34 cellular contexts compared by ENCODE assay signal in genomic region chr19:54107876-54108490, GRCh38. TPM values are rescaled to one million over a fixed set of nuclear protein-coding genes. Genes with fewer than 3 reads are reported as not detected.
DNase-seq lines count a peak whose midpoint lies in the region; ATAC-seq, FAIRE-seq and TF ChIP-seq lines count a peak whose summit lies in the region.
"Had no signal": no experiment of that assay in that cellular context is flagged by ENCODE, and none has a peak within 500 bp of the region (broad histone marks: within the 10 kb centered on the region; RNA-seq: fewer than 3 reads in every experiment).

No MANE protein-coding gene starts in this region.

- no peaks in the 10 kb centered on the region for H3K9me3 ChIP-seq in HepG2 (ENCODE audit: low read length)
- no peaks in the 10 kb centered on the region for H3K9me3 ChIP-seq in right lobe of liver
- H3K9me3 ChIP-seq in kidney (ENCODE audit: control insufficient read depth in 1 of 2, low read length in 2 of 2): no peaks in the 10 kb centered on the region
- H3K9me3 ChIP-seq: mucosa of descending colon, suprapubic skin, upper lobe of right lung had no signal

- no peaks in the 10 kb centered on the region; a peak in 1 of 5 replicates for H3K27me3 ChIP-seq in HepG2 (ENCODE audit: control insufficient read depth in 1 of 2, insufficient read depth in 2 of 2, low read length in 2 of 2)
- no peaks in the 10 kb centered on the region for H3K27me3 ChIP-seq in right lobe of liver
- H3K27me3 ChIP-seq: hepatocyte, suprapubic skin, upper lobe of right lung had no signal

- DNase-seq in HepG2 (ENCODE audit: low spot score): no peak
- DNase-seq in right lobe of liver: no peak
- peak; percentile 61 for DNase-seq in kidney
- DNase-seq in RKO (ENCODE audit: low spot score): no peak
- no peak for DNase-seq in amniotic stem cell (lab: John Stamatoyannopoulos, UW)
- no peak for DNase-seq in COLO668 (lab: John Stamatoyannopoulos, UW; ENCODE audit: unreplicated experiment)
- DNase-seq: activated CD4-positive, alpha-beta memory T cell treated with anti-CD3 and anti-CD28 coated beads, Interleukin-2, amount 10 ng/mL, durations not matched to agents 7 days and 5 days; activated CD4-positive, CD25-positive, alpha-beta regulatory T cell treated with anti-CD3 and anti-CD28 coated beads, Interleukin-2, amount 50 U/mL, for 72 hours; activated CD8-positive, alpha-beta memory T cell treated with anti-CD3 and anti-CD28 coated beads, Interleukin-2, amount 50 U/mL, for 4 hours; anterior cingulate cortex; CD4-positive, CD25-positive, alpha-beta regulatory T cell; DMS 273 treated with DMSO at 0.1 percent for 48 hours; effector CD4-positive, alpha-beta T cell; left colon; mammary epithelial cell; mucosa of descending colon; natural killer cell; NCI-H1048; NCI-H748 treated with DMSO at 0.1 percent for 48 hours; SHP77 treated with DMSO at 0.1 percent for 48 hours; stimulated activated naive CD4-positive, alpha-beta T cell; upper lobe of right lung had no signal

- POLR2A ChIA-PET in HepG2 (lab: Yijun Ruan, JAX): no interaction called here

- peaks cover 6% of the 10 kb centered on the region for H3K79me2 ChIP-seq in HepG2 (ENCODE audit: insufficient read depth, low read length)

- TF ChIP-seq EP300 in HepG2 (IDR thresholded peaks at IDR 0.05; ENCODE audit: low read depth in 2 of 2, low read length in 2 of 2) (no peak), HepG2 (CRISPR knock-in tag; IDR thresholded peaks at IDR 0.05; ENCODE audit: borderline replicate concordance) (no peak)

- H3K4me3 ChIP-seq in HepG2 (replicated peaks in 1 of 3; ENCODE audit: insufficient read depth in 1 of 3, low read depth in 2 of 3, low read length in 3 of 3): no peak overlapping the region
- H3K4me3 ChIP-seq in right lobe of liver: no peak overlapping the region
- H3K4me3 ChIP-seq in kidney (ENCODE audit: low read length in 2 of 2): no peak overlapping the region
- H3K4me3 ChIP-seq: hepatocyte, mucosa of descending colon, skin epidermis, suprapubic skin, upper lobe of right lung had no signal

- H3K27ac ChIP-seq in HepG2 (ENCODE audit: extremely low read length, insufficient read depth, low read length): no peak overlapping the region
- no peak overlapping the region for H3K27ac ChIP-seq in right lobe of liver
- H3K27ac ChIP-seq in kidney (ENCODE audit: low read depth in 2 of 2, low read length in 2 of 2): no peak overlapping the region
- H3K27ac ChIP-seq: epithelial cell of prostate, hepatocyte, skin epidermis, suprapubic skin, upper lobe of right lung had no signal

- intact Hi-C loops in HepG2 (cut with micrococcal nuclease; ENCODE audit: unreplicated experiment): no loop called here
- intact Hi-C loops in right lobe of liver (cut with DNase I): no loop called here
- intact Hi-C loops in kidney (cut with DNase I): no loop called here

- no peak for FAIRE-seq in HepG2 (lab: Jason Lieb, UNC)
- no peak for FAIRE-seq in kidney (lab: Jason Lieb, UNC)
- FAIRE-seq: bronchial epithelial cell, GM18507, H1 had no signal

- H3K36me3 ChIP-seq in HepG2 (replicated peaks in 1 of 2; ENCODE audit: control insufficient read depth in 1 of 2, insufficient read depth in 2 of 2, low read length in 2 of 2) (peaks cover 13 to 44% of the 10 kb centered on the region in 2 experiments; a peak in 4 of 5 replicates), right lobe of liver (peaks cover 0 to 44% (median 14%) of the 10 kb centered on the region in 4 donors), kidney (ENCODE audit: control insufficient read depth in 1 of 2, insufficient read depth in 2 of 2, low read length in 2 of 2) (peaks cover 12% of the 10 kb centered on the region in 2 donors)

- 96% methylated on average over 20 of the region's 21 CpGs for WGBS in HepG2 (ENCODE audit: low lambda C conversion rate)
- WGBS in right lobe of liver (ENCODE audit: insufficient coverage, low coverage, low lambda C conversion rate, missing lambda C conversion rate): 84% methylated on average over 11 of the region's 21 CpGs

- TF ChIP-seq CTCF in HepG2 (CRISPR knock-in tag; IDR thresholded peaks at IDR 0.05): no peak
- no peak for TF ChIP-seq CTCF in right lobe of liver (IDR thresholded peaks at IDR 0.05)
- TF ChIP-seq CTCF in kidney (IDR thresholded peaks at IDR 0.05; ENCODE audit: borderline replicate concordance, extremely low read depth, insufficient read depth): no peak

- CTCF ChIA-PET in HepG2 (lab: Yijun Ruan, JAX; ENCODE audit: low intra/inter-chr PET ratio, low total read pairs): no interaction called here

- no TSS peak for BruUV-seq in HepG2 (replicated peaks; lab: Mats Ljungman, UMichigan)

- H3K9ac ChIP-seq in HepG2 (ENCODE audit: insufficient read depth, low read depth, low read length): no peak overlapping the region
- no peak overlapping the region for H3K9ac ChIP-seq in kidney (ENCODE audit: low read length in 2 of 2)

- no peaks in the 10 kb centered on the region for H4K20me1 ChIP-seq in HepG2 (ENCODE audit: insufficient read depth, low read length)

- no peak for TF ChIP-seq RAD21 in HepG2 (CRISPR knock-in tag; IDR thresholded peaks at IDR 0.05)

- in situ Hi-C loops in HepG2 (cut with HindIII; ENCODE audit: extremely low pct_ligation_motif_present, low pct_unique_long_range_greater_than_20kb): no loop called here

- TF ChIP-seq POLR2A in HepG2 (IDR thresholded peaks at IDR 0.05; ENCODE audit: insufficient read depth in 1 of 2, low read depth in 2 of 2, low read length in 2 of 2): no peak
- TF ChIP-seq POLR2A in right lobe of liver (IDR thresholded peaks at IDR 0.05): no peak

- no peak overlapping the region for H3K4me2 ChIP-seq in HepG2 (ENCODE audit: low read depth, low read length)
- H3K4me2 ChIP-seq: hepatocyte had no signal

- H2AFZ ChIP-seq in HepG2 (ENCODE audit: low read length): no peak overlapping the region
- H2AFZ ChIP-seq: hepatocyte had no signal

- peaks cover 13% of the 10 kb centered on the region for H3K4me1 ChIP-seq in HepG2 (ENCODE audit: insufficient read depth, low read length)
- H3K4me1 ChIP-seq in right lobe of liver: peaks cover 0 to 6% (median 0%) of the 10 kb centered on the region in 4 donors
- H3K4me1 ChIP-seq in kidney (ENCODE audit: control insufficient read depth in 1 of 2, insufficient read depth in 1 of 2, low read depth in 1 of 2, low read length in 2 of 2): peaks cover 0 to 3% of the 10 kb centered on the region in 2 donors

- no peak for ATAC-seq in HepG2
- no peak for ATAC-seq in right lobe of liver
- ATAC-seq: activated naive CD4-positive, alpha-beta T cell treated with anti-CD3 and anti-CD28 coated beads, Interleukin-2, amount 50 U/mL, for 72 hours; left colon; mucosa of descending colon; natural killer cell; upper lobe of right lung had no signal

RNA-seq across cellular contexts. Expression of gene NDUFA3, which starts 5.3 kb away (rescaled TPM):
- 70.9 and 75.4 TPM in 2 replicates for total RNA-seq in HepG2 (2016; rRNA removed; fragmentation: Illumina TruSeq; extraction: Trizol)
- total RNA-seq in HepG2 (2016; cell fraction: cytosol; rRNA removed; fragmentation: Illumina TruSeq; extraction: Trizol; ENCODE audit: low read depth): 28.0 and 34.7 TPM in 2 replicates
- 76.1 and 76.5 TPM in 2 replicates for total RNA-seq in HepG2 (2016; cell fraction: insoluble cytoplasmic fraction; rRNA removed; fragmentation: Illumina TruSeq; extraction: Trizol)
- 32.4 and 38.6 TPM in 2 replicates for total RNA-seq in HepG2 (2016; cell fraction: membrane; rRNA removed; fragmentation: Illumina TruSeq; extraction: Trizol)
- 32.8 and 36.1 TPM in 2 replicates for total RNA-seq in HepG2 (2016; cell fraction: nucleus; rRNA removed; fragmentation: Illumina TruSeq; extraction: Trizol)
- polyA plus RNA-seq in HepG2 (2011; rRNA removed): 31.6 and 33.7 TPM in 2 replicates
- 16.0 and 27.3 TPM in 2 replicates for polyA plus RNA-seq in HepG2 (2011; cell fraction: cytosol; rRNA removed)
- polyA plus RNA-seq in HepG2 (2011; cell fraction: nucleus; rRNA removed): 21.7 and 22.3 TPM in 2 replicates
- 56.1 and 94.7 TPM in 2 replicates for polyA plus RNA-seq in HepG2 (2012)
- polyA plus RNA-seq in HepG2 (2016; cell fraction: cytosol; fragmentation: Illumina TruSeq; extraction: Trizol; ENCODE audit: low read depth): 47.0 and 57.3 TPM in 2 replicates
- polyA plus RNA-seq in HepG2 (2016; cell fraction: insoluble cytoplasmic fraction; fragmentation: Illumina TruSeq; extraction: Trizol; ENCODE audit: low read depth): 111 and 122 TPM in 2 replicates
- polyA plus RNA-seq in HepG2 (2016; cell fraction: membrane; fragmentation: Illumina TruSeq; extraction: Trizol; ENCODE audit: low read depth): 67.6 and 69.0 TPM in 2 replicates
- polyA plus RNA-seq in HepG2 (2016; cell fraction: nucleus; fragmentation: Illumina TruSeq; extraction: Trizol; ENCODE audit: insufficient read depth, low read depth): 103 and 106 TPM in 2 replicates
- 110 and 140 TPM in 2 replicates for polyA minus RNA-seq in HepG2 (2011; rRNA and poly(A)+ RNA removed; ENCODE audit: low replicate concordance)
- 56.2 and 82.0 TPM in 2 replicates for polyA minus RNA-seq in HepG2 (2011; cell fraction: cytosol; rRNA and poly(A)+ RNA removed)
- polyA minus RNA-seq in HepG2 (2011; cell fraction: nucleus; rRNA and poly(A)+ RNA removed): 11.6 and 16.7 TPM in 2 replicates
- total RNA-seq in right lobe of liver: 10 to 100 TPM; 29.2 to 77.3 (median 70.1) TPM
- 132 TPM for total RNA-seq in kidney
- polyA plus RNA-seq in kidney (ENCODE audit: insufficient read depth, low read depth, low replicate concordance): 1,006 TPM

RNA-seq across cellular contexts. Expression of gene OSCAR, which starts 7.4 kb away (rescaled TPM):
- not detected in 2 replicates for total RNA-seq in HepG2 (2016; rRNA removed; fragmentation: Illumina TruSeq; extraction: Trizol)
- total RNA-seq in HepG2 (2016; cell fraction: cytosol; rRNA removed; fragmentation: Illumina TruSeq; extraction: Trizol; ENCODE audit: low read depth): not detected in 2 replicates
- total RNA-seq in HepG2 (2016; cell fraction: insoluble cytoplasmic fraction; rRNA removed; fragmentation: Illumina TruSeq; extraction: Trizol): 0.09 and 0.15 TPM in 2 replicates
- total RNA-seq in HepG2 (2016; cell fraction: membrane; rRNA removed; fragmentation: Illumina TruSeq; extraction: Trizol): 0.15 TPM in 1 of 2 replicates, not detected in the other
- total RNA-seq in HepG2 (2016; cell fraction: nucleus; rRNA removed; fragmentation: Illumina TruSeq; extraction: Trizol): 0.47 TPM in 1 of 2 replicates, not detected in the other
- 1.9 and 2.8 TPM in 2 replicates for polyA plus RNA-seq in HepG2 (2011; rRNA removed)
- polyA plus RNA-seq in HepG2 (2011; cell fraction: cytosol; rRNA removed): 2.0 and 2.6 TPM in 2 replicates
- polyA plus RNA-seq in HepG2 (2011; cell fraction: nucleus; rRNA removed): 8.3 and 8.6 TPM in 2 replicates
- 2.1 and 4.7 TPM in 2 replicates for polyA plus RNA-seq in HepG2 (2012)
- polyA plus RNA-seq in HepG2 (2016; cell fraction: cytosol; fragmentation: Illumina TruSeq; extraction: Trizol; ENCODE audit: low read depth): 0.10 TPM in 1 of 2 replicates, not detected in the other
- not detected in 2 replicates for polyA plus RNA-seq in HepG2 (2016; cell fraction: insoluble cytoplasmic fraction; fragmentation: Illumina TruSeq; extraction: Trizol; ENCODE audit: low read depth)
- polyA plus RNA-seq in HepG2 (2016; cell fraction: membrane; fragmentation: Illumina TruSeq; extraction: Trizol; ENCODE audit: low read depth): not detected in 2 replicates
- polyA plus RNA-seq in HepG2 (2016; cell fraction: nucleus; fragmentation: Illumina TruSeq; extraction: Trizol; ENCODE audit: insufficient read depth, low read depth): 0.71 and 0.96 TPM in 2 replicates
- polyA minus RNA-seq in HepG2 (2011; rRNA and poly(A)+ RNA removed; ENCODE audit: low replicate concordance): 1.1 TPM in 1 of 2 replicates, not detected in the other
- 0.35 and 1.8 TPM in 2 replicates for polyA minus RNA-seq in HepG2 (2011; cell fraction: cytosol; rRNA and poly(A)+ RNA removed)
- 0.13 and 0.75 TPM in 2 replicates for polyA minus RNA-seq in HepG2 (2011; cell fraction: nucleus; rRNA and poly(A)+ RNA removed)
- 1 to 10 TPM in 3 of 6 experiments, under 1 TPM in 3; 0.53 to 2.6 (median 1.0) TPM for total RNA-seq in right lobe of liver
- total RNA-seq in kidney: 5.1 TPM
- 0.77 TPM for polyA plus RNA-seq in kidney (ENCODE audit: insufficient read depth, low read depth, low replicate concordance)
- total RNA-seq: A172; CD4-positive, CD25-positive, alpha-beta regulatory T cell; hepatocyte; HT-29; T-helper 2 cell treated with Interferon-gamma antibody and Interleukin-4, amounts not matched to agents 100 ng/mL and 5 ng/mL, for 36 hours had no signal
- polyA plus RNA-seq: mammary epithelial cell had no signal

RNA-seq across cellular contexts. Expression of gene TFPT, which starts 7.5 kb away (rescaled TPM):
- total RNA-seq in HepG2 (2016; rRNA removed; fragmentation: Illumina TruSeq; extraction: Trizol) (10.7 and 13.5 TPM in 2 replicates), right lobe of liver (1 to 10 TPM; 3.5 to 8.2 (median 5.7) TPM), kidney (19.2 TPM)
- total RNA-seq in HepG2 (2016; cell fraction: cytosol; rRNA removed; fragmentation: Illumina TruSeq; extraction: Trizol; ENCODE audit: low read depth): 2.1 and 3.1 TPM in 2 replicates
- 11.6 and 13.6 TPM in 2 replicates for total RNA-seq in HepG2 (2016; cell fraction: insoluble cytoplasmic fraction; rRNA removed; fragmentation: Illumina TruSeq; extraction: Trizol)
- 3.8 and 5.2 TPM in 2 replicates for total RNA-seq in HepG2 (2016; cell fraction: membrane; rRNA removed; fragmentation: Illumina TruSeq; extraction: Trizol)
- 3.8 and 4.7 TPM in 2 replicates for total RNA-seq in HepG2 (2016; cell fraction: nucleus; rRNA removed; fragmentation: Illumina TruSeq; extraction: Trizol)
- polyA plus RNA-seq in HepG2 (2011; rRNA removed) (8.4 and 8.6 TPM in 2 replicates), kidney (ENCODE audit: insufficient read depth, low read depth, low replicate concordance) (31.6 TPM)
- 9.4 and 11.7 TPM in 2 replicates for polyA plus RNA-seq in HepG2 (2011; cell fraction: cytosol; rRNA removed)
- 5.1 and 6.7 TPM in 2 replicates for polyA plus RNA-seq in HepG2 (2011; cell fraction: nucleus; rRNA removed)
- 7.3 and 8.0 TPM in 2 replicates for polyA plus RNA-seq in HepG2 (2012)
- 3.5 and 3.7 TPM in 2 replicates for polyA plus RNA-seq in HepG2 (2016; cell fraction: cytosol; fragmentation: Illumina TruSeq; extraction: Trizol; ENCODE audit: low read depth)
- 15.5 and 17.3 TPM in 2 replicates for polyA plus RNA-seq in HepG2 (2016; cell fraction: insoluble cytoplasmic fraction; fragmentation: Illumina TruSeq; extraction: Trizol; ENCODE audit: low read depth)
- polyA plus RNA-seq in HepG2 (2016; cell fraction: membrane; fragmentation: Illumina TruSeq; extraction: Trizol; ENCODE audit: low read depth): 4.2 and 4.3 TPM in 2 replicates
- polyA plus RNA-seq in HepG2 (2016; cell fraction: nucleus; fragmentation: Illumina TruSeq; extraction: Trizol; ENCODE audit: insufficient read depth, low read depth): 11.7 and 12.0 TPM in 2 replicates
- polyA minus RNA-seq in HepG2 (2011; rRNA and poly(A)+ RNA removed; ENCODE audit: low replicate concordance): 3.3 and 3.6 TPM in 2 replicates
- polyA minus RNA-seq in HepG2 (2011; cell fraction: cytosol; rRNA and poly(A)+ RNA removed): 2.1 and 3.3 TPM in 2 replicates
- polyA minus RNA-seq in HepG2 (2011; cell fraction: nucleus; rRNA and poly(A)+ RNA removed): 2.2 and 2.3 TPM in 2 replicates

RNA-seq across cellular contexts. Expression of gene PRPF31, which starts 7.6 kb away (rescaled TPM):
- 63.8 and 68.9 TPM in 2 replicates for total RNA-seq in HepG2 (2016; rRNA removed; fragmentation: Illumina TruSeq; extraction: Trizol)
- 9.6 and 11.5 TPM in 2 replicates for total RNA-seq in HepG2 (2016; cell fraction: cytosol; rRNA removed; fragmentation: Illumina TruSeq; extraction: Trizol; ENCODE audit: low read depth)
- total RNA-seq in HepG2 (2016; cell fraction: insoluble cytoplasmic fraction; rRNA removed; fragmentation: Illumina TruSeq; extraction: Trizol): 62.0 and 64.7 TPM in 2 replicates
- total RNA-seq in HepG2 (2016; cell fraction: membrane; rRNA removed; fragmentation: Illumina TruSeq; extraction: Trizol): 23.1 and 26.5 TPM in 2 replicates
- 30.4 and 33.1 TPM in 2 replicates for total RNA-seq in HepG2 (2016; cell fraction: nucleus; rRNA removed; fragmentation: Illumina TruSeq; extraction: Trizol)
- 23.8 and 29.5 TPM in 2 replicates for polyA plus RNA-seq in HepG2 (2011; rRNA removed)
- 25.5 and 31.8 TPM in 2 replicates for polyA plus RNA-seq in HepG2 (2011; cell fraction: cytosol; rRNA removed)
- 65.6 and 76.0 TPM in 2 replicates for polyA plus RNA-seq in HepG2 (2011; cell fraction: nucleus; rRNA removed)
- 31.9 and 33.4 TPM in 2 replicates for polyA plus RNA-seq in HepG2 (2012)
- polyA plus RNA-seq in HepG2 (2016; cell fraction: cytosol; fragmentation: Illumina TruSeq; extraction: Trizol; ENCODE audit: low read depth): 8.8 and 9.7 TPM in 2 replicates
- polyA plus RNA-seq in HepG2 (2016; cell fraction: insoluble cytoplasmic fraction; fragmentation: Illumina TruSeq; extraction: Trizol; ENCODE audit: low read depth): 66.2 and 72.8 TPM in 2 replicates
- 15.4 and 16.9 TPM in 2 replicates for polyA plus RNA-seq in HepG2 (2016; cell fraction: membrane; fragmentation: Illumina TruSeq; extraction: Trizol; ENCODE audit: low read depth)
- polyA plus RNA-seq in HepG2 (2016; cell fraction: nucleus; fragmentation: Illumina TruSeq; extraction: Trizol; ENCODE audit: insufficient read depth, low read depth): 56.8 and 57.4 TPM in 2 replicates
- 21.6 and 22.6 TPM in 2 replicates for polyA minus RNA-seq in HepG2 (2011; rRNA and poly(A)+ RNA removed; ENCODE audit: low replicate concordance)
- 10.0 and 12.8 TPM in 2 replicates for polyA minus RNA-seq in HepG2 (2011; cell fraction: cytosol; rRNA and poly(A)+ RNA removed)
- 14.3 and 15.6 TPM in 2 replicates for polyA minus RNA-seq in HepG2 (2011; cell fraction: nucleus; rRNA and poly(A)+ RNA removed)
- 10 to 100 TPM; 22.1 to 34.9 (median 27.9) TPM for total RNA-seq in right lobe of liver
- total RNA-seq in kidney: 57.2 TPM
- polyA plus RNA-seq in kidney (ENCODE audit: insufficient read depth, low read depth, low replicate concordance): 55.9 TPM

RNA-seq across cellular contexts. Expression of gene TARM1, which starts 26.8 kb away (rescaled TPM):
- total RNA-seq in HepG2 (2016; rRNA removed; fragmentation: Illumina TruSeq; extraction: Trizol) (not detected in 2 replicates), right lobe of liver (not detected), kidney (not detected)
- total RNA-seq in HepG2 (2016; cell fraction: cytosol; rRNA removed; fragmentation: Illumina TruSeq; extraction: Trizol; ENCODE audit: low read depth): not detected in 2 replicates
- not detected in 2 replicates for total RNA-seq in HepG2 (2016; cell fraction: insoluble cytoplasmic fraction; rRNA removed; fragmentation: Illumina TruSeq; extraction: Trizol)
- total RNA-seq in HepG2 (2016; cell fraction: membrane; rRNA removed; fragmentation: Illumina TruSeq; extraction: Trizol): not detected in 2 replicates
- total RNA-seq in HepG2 (2016; cell fraction: nucleus; rRNA removed; fragmentation: Illumina TruSeq; extraction: Trizol): not detected in 2 replicates
- polyA plus RNA-seq in HepG2 (2011; rRNA removed) (not detected in 2 replicates), kidney (ENCODE audit: insufficient read depth, low read depth, low replicate concordance) (not detected)
- polyA plus RNA-seq in HepG2 (2011; cell fraction: cytosol; rRNA removed): not detected in 2 replicates
- not detected in 2 replicates for polyA plus RNA-seq in HepG2 (2011; cell fraction: nucleus; rRNA removed)
- polyA plus RNA-seq in HepG2 (2012): not detected in 2 replicates
- polyA plus RNA-seq in HepG2 (2016; cell fraction: cytosol; fragmentation: Illumina TruSeq; extraction: Trizol; ENCODE audit: low read depth): not detected in 2 replicates
- not detected in 2 replicates for polyA plus RNA-seq in HepG2 (2016; cell fraction: insoluble cytoplasmic fraction; fragmentation: Illumina TruSeq; extraction: Trizol; ENCODE audit: low read depth)
- not detected in 2 replicates for polyA plus RNA-seq in HepG2 (2016; cell fraction: membrane; fragmentation: Illumina TruSeq; extraction: Trizol; ENCODE audit: low read depth)
- not detected in 2 replicates for polyA plus RNA-seq in HepG2 (2016; cell fraction: nucleus; fragmentation: Illumina TruSeq; extraction: Trizol; ENCODE audit: insufficient read depth, low read depth)
- not detected in 2 replicates for polyA minus RNA-seq in HepG2 (2011; rRNA and poly(A)+ RNA removed; ENCODE audit: low replicate concordance)
- not detected in 2 replicates for polyA minus RNA-seq in HepG2 (2011; cell fraction: cytosol; rRNA and poly(A)+ RNA removed)
- polyA minus RNA-seq in HepG2 (2011; cell fraction: nucleus; rRNA and poly(A)+ RNA removed): not detected in 2 replicates
- total RNA-seq: A172; activated CD4-positive, alpha-beta memory T cell treated with anti-CD3 and anti-CD28 coated beads, Interleukin-2, amount 10 ng/mL, durations not matched to agents 7 days and 5 days; activated naive CD4-positive, alpha-beta T cell treated with anti-CD3 and anti-CD28 coated beads, Interleukin-2, amount 50 U/mL, for 72 hours; bronchial epithelial cell; CD4-positive, CD25-positive, alpha-beta regulatory T cell; H1; hepatocyte; HT-29; left colon; mammary epithelial cell; mucosa of descending colon; natural killer cell; omental fat pad; suprapubic skin; T-helper 2 cell treated with Interferon-gamma antibody and Interleukin-4, amounts not matched to agents 100 ng/mL and 5 ng/mL, for 36 hours; upper lobe of right lung had no signal
- polyA plus RNA-seq: CD4-positive, CD25-positive, alpha-beta regulatory T cell; H1; hepatocyte; mammary epithelial cell had no signal
